In the genomic region with DNA sequence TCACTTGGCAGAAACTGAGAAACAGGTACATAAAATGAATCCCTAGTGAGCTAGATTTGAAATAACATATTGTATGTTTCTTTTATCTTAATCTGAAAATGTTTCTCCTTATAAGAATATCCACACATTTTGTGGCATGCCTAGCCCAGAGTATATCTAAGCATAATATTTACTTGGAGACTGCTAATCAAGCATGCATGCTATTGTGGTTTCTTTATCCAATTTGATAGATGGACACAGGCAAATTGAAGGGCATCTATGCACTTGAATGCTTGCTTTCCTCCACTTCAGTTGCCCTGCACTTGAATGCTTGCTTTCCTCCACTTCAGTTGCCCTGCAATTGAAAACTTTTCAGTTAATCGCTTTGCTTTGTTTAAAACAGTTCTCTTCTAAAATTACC, we compare ENCODE assay signal across 19 cellular contexts.
A peak's percentile ranks its signal among the peaks of the same experiment; 100 is the strongest.
DNase-seq lines count a peak whose midpoint lies in the region; ATAC-seq and TF ChIP-seq lines count a peak whose summit lies in the region.
"Had no signal": no experiment of that assay in that cellular context is flagged by ENCODE, and none has a peak within 500 bp of the region (broad histone marks: within the 10 kb centered on the region; RNA-seq: fewer than 3 reads in every experiment).

No MANE protein-coding gene starts in this region.

- H3K4me1 ChIP-seq in GM23338 (ENCODE audit: insufficient read depth) (peaks cover 12% of the 10 kb centered on the region; the same call in 1 of the 2 replicates), testis (no peaks in the 10 kb centered on the region)
- H3K4me1 ChIP-seq: BLaER1 had no signal

- in situ Hi-C loops in brain microvascular endothelial cell (cut with HindIII; ENCODE audit: low pct_ligation_motif_present, low sequenced_read_pairs): no loop called here

- H3K27me3 ChIP-seq in GM23338 (ENCODE audit: insufficient read depth): no peaks in the 10 kb centered on the region
- no peaks in the 10 kb centered on the region for H3K27me3 ChIP-seq in brain microvascular endothelial cell (replicated peaks)
- no peaks in the 10 kb centered on the region for H3K27me3 ChIP-seq in testis
- H3K27me3 ChIP-seq: BLaER1 had no signal

- H3K27ac ChIP-seq in GM23338 (ENCODE audit: low read depth): no peak overlapping the region
- no peak overlapping the region for H3K27ac ChIP-seq in brain microvascular endothelial cell
- H3K27ac ChIP-seq in testis: no peak overlapping the region
- H3K27ac ChIP-seq: BLaER1, GM23248 had no signal

- TF ChIP-seq CTCF in GM23338 (conservative IDR thresholded peaks at IDR 0.05; ENCODE audit: low read depth in 2 of 2) (no peak), brain microvascular endothelial cell (IDR thresholded peaks at IDR 0.05; ENCODE audit: low read depth, low read length, missing control alignments) (no peak), testis (IDR thresholded peaks at IDR 0.05) (no peak)

- no peaks in the 10 kb centered on the region for H3K36me3 Mint-ChIP-seq in GM23338 (ENCODE audit: low read depth)
- H3K36me3 Mint-ChIP-seq: CD14-positive monocyte; CD4-positive, alpha-beta memory T cell had no signal

- H4K20me1 ChIP-seq in GM23338 (replicated peaks; ENCODE audit: insufficient read depth): no peaks in the 10 kb centered on the region
- H4K20me1 ChIP-seq: BLaER1 had no signal

- WGBS in testis, 2 donors: 74 to 84% methylated on average over 1 of the region's 1 CpG

- H3K4me3 ChIP-seq in GM23338 (no peak overlapping the region), brain microvascular endothelial cell (ENCODE audit: low read depth, low read length) (no peak overlapping the region), testis (no peak overlapping the region)
- H3K4me3 ChIP-seq: BLaER1, GM12878, GM23248 had no signal

- H3K79me2 ChIP-seq in GM23338 (replicated peaks; ENCODE audit: insufficient read depth): no peaks in the 10 kb centered on the region

- TF ChIP-seq POLR2A in testis (IDR thresholded peaks at IDR 0.05): no peak

- H3F3A ChIP-seq in GM23338 (replicated peaks; ENCODE audit: low read depth): no peaks in the 10 kb centered on the region

- H3K36me3 ChIP-seq in GM23338 (ENCODE audit: insufficient read depth) (no peaks in the 10 kb centered on the region), brain microvascular endothelial cell (replicated peaks) (no peaks in the 10 kb centered on the region), testis (ENCODE audit: low read depth, missing control alignments) (no peaks in the 10 kb centered on the region)
- H3K36me3 ChIP-seq: BLaER1 had no signal

- H3K27me3 Mint-ChIP-seq in GM23338 (ENCODE audit: insufficient read depth, low read depth, poor library complexity): no peaks in the 10 kb centered on the region

- intact Hi-C loops in testis (cut with DNase I; ENCODE audit: low total_unique reads): no loop called here

- no peak overlapping the region for H3K4me2 ChIP-seq in GM23338
- H3K4me2 ChIP-seq: BLaER1 had no signal

- H3K4me3 Mint-ChIP-seq in GM23338: no peak overlapping the region
- H3K4me3 Mint-ChIP-seq: CD14-positive monocyte; CD4-positive, alpha-beta memory T cell had no signal

- H2AFZ ChIP-seq in GM23338: peak overlapping the region; percentile 48; the same call in 1 of the 2 replicates
- H2AFZ ChIP-seq: GM23248 had no signal

- no peaks in the 10 kb centered on the region for H3K9me3 ChIP-seq in testis
- H3K9me3 ChIP-seq: BLaER1 had no signal

- ATAC-seq in GM23338 (no peak), HG02884 (IDR thresholded peaks at IDR 0.05; ENCODE audit: unreplicated experiment) (no peak), GM19455 (IDR thresholded peaks at IDR 0.05; ENCODE audit: unreplicated experiment) (no peak)
- ATAC-seq: GM12878 had no signal

- DNase-seq in NCI-H1417 (lab: John Stamatoyannopoulos, UW): peak; percentile 1 to 52 (median 10)
- DNase-seq in NCI-H1417 treated with DMSO at 0.1 percent for 48 hours (lab: John Stamatoyannopoulos, UW): no peak
- DNase-seq in GM23338 (ENCODE audit: low spot score): no peak
- DNase-seq in NCI-H774 (lab: John Stamatoyannopoulos, UW): peak; percentile 67
- DNase-seq in brain microvascular endothelial cell: peak; percentile 4
- no peak for DNase-seq in testis
- DNase-seq: 8988T; CD4-positive, alpha-beta memory T cell; DMS153; DND-41; EL; GM23248; HCEC 1CT; IMR-90 had no signal

- H3K27ac Mint-ChIP-seq in GM23338: no peak overlapping the region
- H3K27ac Mint-ChIP-seq: CD14-positive monocyte; CD4-positive, alpha-beta memory T cell had no signal

- no peaks in the 10 kb centered on the region for H3K9me3 Mint-ChIP-seq in GM23338

- H3K4me1 Mint-ChIP-seq in GM23338: peaks cover 19% of the 10 kb centered on the region
- H3K4me1 Mint-ChIP-seq: CD14-positive monocyte; CD4-positive, alpha-beta memory T cell had no signal

- H3K9me2 ChIP-seq in GM23338 (ENCODE audit: insufficient read depth): no peaks in the 10 kb centered on the region

TF ChIP-seq in GM23338, 12 proteins besides CTCF, POLR2A, EP300 and RAD21:
- no peak for TF ChIP-seq EZH2 (IDR thresholded peaks at IDR 0.05; ENCODE audit: low read depth, unreplicated experiment)
- TF ChIP-seq, protein P1, sequence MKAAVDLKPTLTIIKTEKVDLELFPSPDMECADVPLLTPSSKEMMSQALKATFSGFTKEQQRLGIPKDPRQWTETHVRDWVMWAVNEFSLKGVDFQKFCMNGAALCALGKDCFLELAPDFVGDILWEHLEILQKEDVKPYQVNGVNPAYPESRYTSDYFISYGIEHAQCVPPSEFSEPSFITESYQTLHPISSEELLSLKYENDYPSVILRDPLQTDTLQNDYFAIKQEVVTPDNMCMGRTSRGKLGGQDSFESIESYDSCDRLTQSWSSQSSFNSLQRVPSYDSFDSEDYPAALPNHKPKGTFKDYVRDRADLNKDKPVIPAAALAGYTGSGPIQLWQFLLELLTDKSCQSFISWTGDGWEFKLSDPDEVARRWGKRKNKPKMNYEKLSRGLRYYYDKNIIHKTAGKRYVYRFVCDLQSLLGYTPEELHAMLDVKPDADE (IDR thresholded peaks at IDR 0.05): no peak
- TF ChIP-seq ZNF331 (CRISPR knock-in tag; IDR thresholded peaks at IDR 0.05; ENCODE audit: low read depth): no peak
- no peak for TF ChIP-seq STAT1 (IDR thresholded peaks at IDR 0.05; ENCODE audit: unreplicated experiment)
- no peak for TF ChIP-seq JUNB (IDR thresholded peaks at IDR 0.05; ENCODE audit: unreplicated experiment)
- TF ChIP-seq, protein P2, sequence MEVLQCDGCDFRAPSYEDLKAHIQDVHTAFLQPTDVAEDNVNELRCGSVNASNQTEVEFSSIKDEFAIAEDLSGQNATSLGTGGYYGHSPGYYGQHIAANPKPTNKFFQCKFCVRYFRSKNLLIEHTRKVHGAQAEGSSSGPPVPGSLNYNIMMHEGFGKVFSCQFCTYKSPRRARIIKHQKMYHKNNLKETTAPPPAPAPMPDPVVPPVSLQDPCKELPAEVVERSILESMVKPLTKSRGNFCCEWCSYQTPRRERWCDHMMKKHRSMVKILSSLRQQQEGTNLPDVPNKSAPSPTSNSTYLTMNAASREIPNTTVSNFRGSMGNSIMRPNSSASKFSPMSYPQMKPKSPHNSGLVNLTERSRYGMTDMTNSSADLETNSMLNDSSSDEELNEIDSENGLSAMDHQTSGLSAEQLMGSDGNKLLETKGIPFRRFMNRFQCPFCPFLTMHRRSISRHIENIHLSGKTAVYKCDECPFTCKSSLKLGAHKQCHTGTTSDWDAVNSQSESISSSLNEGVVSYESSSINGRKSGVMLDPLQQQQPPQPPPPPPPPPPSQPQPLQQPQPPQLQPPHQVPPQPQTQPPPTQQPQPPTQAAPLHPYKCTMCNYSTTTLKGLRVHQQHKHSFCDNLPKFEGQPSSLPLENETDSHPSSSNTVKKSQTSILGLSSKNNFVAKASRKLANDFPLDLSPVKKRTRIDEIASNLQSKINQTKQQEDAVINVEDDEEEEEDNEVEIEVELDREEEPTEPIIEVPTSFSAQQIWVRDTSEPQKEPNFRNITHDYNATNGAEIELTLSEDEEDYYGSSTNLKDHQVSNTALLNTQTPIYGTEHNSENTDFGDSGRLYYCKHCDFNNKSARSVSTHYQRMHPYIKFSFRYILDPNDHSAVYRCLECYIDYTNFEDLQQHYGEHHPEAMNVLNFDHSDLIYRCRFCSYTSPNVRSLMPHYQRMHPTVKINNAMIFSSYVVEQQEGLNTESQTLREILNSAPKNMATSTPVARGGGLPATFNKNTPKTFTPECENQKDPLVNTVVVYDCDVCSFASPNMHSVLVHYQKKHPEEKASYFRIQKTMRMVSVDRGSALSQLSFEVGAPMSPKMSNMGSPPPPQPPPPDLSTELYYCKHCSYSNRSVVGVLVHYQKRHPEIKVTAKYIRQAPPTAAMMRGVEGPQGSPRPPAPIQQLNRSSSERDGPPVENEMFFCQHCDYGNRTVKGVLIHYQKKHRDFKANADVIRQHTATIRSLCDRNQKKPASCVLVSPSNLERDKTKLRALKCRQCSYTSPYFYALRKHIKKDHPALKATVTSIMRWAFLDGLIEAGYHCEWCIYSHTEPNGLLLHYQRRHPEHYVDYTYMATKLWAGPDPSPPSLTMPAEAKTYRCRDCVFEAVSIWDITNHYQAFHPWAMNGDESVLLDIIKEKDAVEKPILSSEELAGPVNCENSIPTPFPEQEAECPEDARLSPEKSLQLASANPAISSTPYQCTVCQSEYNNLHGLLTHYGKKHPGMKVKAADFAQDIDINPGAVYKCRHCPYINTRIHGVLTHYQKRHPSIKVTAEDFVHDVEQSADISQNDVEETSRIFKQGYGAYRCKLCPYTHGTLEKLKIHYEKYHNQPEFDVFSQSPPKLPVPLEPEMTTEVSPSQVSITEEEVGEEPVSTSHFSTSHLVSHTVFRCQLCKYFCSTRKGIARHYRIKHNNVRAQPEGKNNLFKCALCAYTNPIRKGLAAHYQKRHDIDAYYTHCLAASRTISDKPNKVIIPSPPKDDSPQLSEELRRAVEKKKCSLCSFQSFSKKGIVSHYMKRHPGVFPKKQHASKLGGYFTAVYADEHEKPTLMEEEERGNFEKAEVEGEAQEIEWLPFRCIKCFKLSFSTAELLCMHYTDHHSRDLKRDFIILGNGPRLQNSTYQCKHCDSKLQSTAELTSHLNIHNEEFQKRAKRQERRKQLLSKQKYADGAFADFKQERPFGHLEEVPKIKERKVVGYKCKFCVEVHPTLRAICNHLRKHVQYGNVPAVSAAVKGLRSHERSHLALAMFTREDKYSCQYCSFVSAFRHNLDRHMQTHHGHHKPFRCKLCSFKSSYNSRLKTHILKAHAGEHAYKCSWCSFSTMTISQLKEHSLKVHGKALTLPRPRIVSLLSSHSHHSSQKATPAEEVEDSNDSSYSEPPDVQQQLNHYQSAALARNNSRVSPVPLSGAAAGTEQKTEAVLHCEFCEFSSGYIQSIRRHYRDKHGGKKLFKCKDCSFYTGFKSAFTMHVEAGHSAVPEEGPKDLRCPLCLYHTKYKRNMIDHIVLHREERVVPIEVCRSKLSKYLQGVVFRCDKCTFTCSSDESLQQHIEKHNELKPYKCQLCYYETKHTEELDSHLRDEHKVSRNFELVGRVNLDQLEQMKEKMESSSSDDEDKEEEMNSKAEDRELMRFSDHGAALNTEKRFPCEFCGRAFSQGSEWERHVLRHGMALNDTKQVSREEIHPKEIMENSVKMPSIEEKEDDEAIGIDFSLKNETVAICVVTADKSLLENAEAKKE (CRISPR knock-in tag; IDR thresholded peaks at IDR 0.05): no peak
- no peak for TF ChIP-seq POLR2AphosphoS5 (IDR thresholded peaks at IDR 0.05; ENCODE audit: low read depth)
- no peak for TF ChIP-seq ZNF114 (CRISPR knock-in tag; IDR thresholded peaks at IDR 0.05)
- no peak for TF ChIP-seq NANOG (IDR thresholded peaks at IDR 0.05; ENCODE audit: borderline replicate concordance)

Comparison
In these comparisons a context has a peak if more than half of its experiments do, and no peak if none do; other contexts are left out.
1. DNase-seq: peak in NCI-H1417 (3 of 3), NCI-H774 (single experiment) and brain microvascular endothelial cell (single experiment); none in NCI-H1417 treated with DMSO at 0.1 percent for 48 hours (single experiment), GM23338 (single experiment) and testis (single experiment).